ENCODE assay signal across 1 cellular context in the genomic region with DNA sequence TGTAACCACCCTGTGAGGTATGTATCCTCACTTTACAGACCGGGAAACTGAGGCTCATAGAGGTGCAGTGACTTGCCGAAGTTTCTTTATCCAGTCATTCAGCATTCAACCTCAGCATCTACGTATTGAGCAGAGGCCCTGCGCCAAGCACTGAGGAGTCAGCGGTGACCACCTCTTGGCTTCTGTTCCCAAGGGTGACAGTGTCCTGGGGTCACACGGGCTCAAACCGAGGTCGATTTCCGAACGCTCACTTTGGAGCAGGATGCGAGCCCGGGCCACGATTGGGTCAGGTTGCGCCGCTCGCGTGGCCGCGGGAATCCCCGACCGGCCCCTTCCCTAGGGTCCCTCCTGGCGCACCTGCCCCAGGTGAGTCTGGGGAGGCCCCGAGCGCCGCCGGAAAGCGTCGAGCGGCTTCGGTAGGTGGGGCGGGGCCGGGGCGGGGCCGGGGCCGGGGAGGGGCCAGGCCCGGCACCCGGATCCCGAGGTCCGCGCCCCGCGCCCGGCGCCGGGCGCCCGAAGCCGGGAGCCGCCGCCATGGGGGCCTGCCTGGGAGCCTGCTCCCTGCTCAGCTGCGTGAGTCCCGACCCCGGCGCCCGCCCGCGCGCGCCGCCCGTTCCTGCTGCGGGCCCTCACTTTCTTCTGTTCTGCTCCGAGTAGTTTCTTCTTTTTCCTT.
TF ChIP-seq lines count a peak whose summit lies in the region.

A gene (plus strand): TSS at position 482 of the 673 bp plus-strand sequence. CDS start 53 bp downstream, at position 535.

TF ChIP-seq in K562, 482 proteins besides CTCF, POLR2A, EP300 and RAD21 (continued from another document and continues in another):
- TF ChIP-seq, protein P1, sequence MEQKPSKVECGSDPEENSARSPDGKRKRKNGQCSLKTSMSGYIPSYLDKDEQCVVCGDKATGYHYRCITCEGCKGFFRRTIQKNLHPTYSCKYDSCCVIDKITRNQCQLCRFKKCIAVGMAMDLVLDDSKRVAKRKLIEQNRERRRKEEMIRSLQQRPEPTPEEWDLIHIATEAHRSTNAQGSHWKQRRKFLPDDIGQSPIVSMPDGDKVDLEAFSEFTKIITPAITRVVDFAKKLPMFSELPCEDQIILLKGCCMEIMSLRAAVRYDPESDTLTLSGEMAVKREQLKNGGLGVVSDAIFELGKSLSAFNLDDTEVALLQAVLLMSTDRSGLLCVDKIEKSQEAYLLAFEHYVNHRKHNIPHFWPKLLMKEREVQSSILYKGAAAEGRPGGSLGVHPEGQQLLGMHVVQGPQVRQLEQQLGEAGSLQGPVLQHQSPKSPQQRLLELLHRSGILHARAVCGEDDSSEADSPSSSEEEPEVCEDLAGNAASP (IDR thresholded peaks at IDR 0.05) = no peak
- TF ChIP-seq, protein P2, sequence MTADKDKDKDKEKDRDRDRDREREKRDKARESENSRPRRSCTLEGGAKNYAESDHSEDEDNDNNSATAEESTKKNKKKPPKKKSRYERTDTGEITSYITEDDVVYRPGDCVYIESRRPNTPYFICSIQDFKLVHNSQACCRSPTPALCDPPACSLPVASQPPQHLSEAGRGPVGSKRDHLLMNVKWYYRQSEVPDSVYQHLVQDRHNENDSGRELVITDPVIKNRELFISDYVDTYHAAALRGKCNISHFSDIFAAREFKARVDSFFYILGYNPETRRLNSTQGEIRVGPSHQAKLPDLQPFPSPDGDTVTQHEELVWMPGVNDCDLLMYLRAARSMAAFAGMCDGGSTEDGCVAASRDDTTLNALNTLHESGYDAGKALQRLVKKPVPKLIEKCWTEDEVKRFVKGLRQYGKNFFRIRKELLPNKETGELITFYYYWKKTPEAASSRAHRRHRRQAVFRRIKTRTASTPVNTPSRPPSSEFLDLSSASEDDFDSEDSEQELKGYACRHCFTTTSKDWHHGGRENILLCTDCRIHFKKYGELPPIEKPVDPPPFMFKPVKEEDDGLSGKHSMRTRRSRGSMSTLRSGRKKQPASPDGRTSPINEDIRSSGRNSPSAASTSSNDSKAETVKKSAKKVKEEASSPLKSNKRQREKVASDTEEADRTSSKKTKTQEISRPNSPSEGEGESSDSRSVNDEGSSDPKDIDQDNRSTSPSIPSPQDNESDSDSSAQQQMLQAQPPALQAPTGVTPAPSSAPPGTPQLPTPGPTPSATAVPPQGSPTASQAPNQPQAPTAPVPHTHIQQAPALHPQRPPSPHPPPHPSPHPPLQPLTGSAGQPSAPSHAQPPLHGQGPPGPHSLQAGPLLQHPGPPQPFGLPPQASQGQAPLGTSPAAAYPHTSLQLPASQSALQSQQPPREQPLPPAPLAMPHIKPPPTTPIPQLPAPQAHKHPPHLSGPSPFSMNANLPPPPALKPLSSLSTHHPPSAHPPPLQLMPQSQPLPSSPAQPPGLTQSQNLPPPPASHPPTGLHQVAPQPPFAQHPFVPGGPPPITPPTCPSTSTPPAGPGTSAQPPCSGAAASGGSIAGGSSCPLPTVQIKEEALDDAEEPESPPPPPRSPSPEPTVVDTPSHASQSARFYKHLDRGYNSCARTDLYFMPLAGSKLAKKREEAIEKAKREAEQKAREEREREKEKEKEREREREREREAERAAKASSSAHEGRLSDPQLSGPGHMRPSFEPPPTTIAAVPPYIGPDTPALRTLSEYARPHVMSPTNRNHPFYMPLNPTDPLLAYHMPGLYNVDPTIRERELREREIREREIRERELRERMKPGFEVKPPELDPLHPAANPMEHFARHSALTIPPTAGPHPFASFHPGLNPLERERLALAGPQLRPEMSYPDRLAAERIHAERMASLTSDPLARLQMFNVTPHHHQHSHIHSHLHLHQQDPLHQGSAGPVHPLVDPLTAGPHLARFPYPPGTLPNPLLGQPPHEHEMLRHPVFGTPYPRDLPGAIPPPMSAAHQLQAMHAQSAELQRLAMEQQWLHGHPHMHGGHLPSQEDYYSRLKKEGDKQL (CRISPR knock-in tag; IDR thresholded peaks at IDR 0.05; ENCODE audit: borderline replicate concordance) = no peak
- TF ChIP-seq, protein P3, sequence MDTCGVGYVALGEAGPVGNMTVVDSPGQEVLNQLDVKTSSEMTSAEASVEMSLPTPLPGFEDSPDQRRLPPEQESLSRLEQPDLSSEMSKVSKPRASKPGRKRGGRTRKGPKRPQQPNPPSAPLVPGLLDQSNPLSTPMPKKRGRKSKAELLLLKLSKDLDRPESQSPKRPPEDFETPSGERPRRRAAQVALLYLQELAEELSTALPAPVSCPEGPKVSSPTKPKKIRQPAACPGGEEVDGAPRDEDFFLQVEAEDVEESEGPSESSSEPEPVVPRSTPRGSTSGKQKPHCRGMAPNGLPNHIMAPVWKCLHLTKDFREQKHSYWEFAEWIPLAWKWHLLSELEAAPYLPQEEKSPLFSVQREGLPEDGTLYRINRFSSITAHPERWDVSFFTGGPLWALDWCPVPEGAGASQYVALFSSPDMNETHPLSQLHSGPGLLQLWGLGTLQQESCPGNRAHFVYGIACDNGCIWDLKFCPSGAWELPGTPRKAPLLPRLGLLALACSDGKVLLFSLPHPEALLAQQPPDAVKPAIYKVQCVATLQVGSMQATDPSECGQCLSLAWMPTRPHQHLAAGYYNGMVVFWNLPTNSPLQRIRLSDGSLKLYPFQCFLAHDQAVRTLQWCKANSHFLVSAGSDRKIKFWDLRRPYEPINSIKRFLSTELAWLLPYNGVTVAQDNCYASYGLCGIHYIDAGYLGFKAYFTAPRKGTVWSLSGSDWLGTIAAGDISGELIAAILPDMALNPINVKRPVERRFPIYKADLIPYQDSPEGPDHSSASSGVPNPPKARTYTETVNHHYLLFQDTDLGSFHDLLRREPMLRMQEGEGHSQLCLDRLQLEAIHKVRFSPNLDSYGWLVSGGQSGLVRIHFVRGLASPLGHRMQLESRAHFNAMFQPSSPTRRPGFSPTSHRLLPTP (IDR thresholded peaks at IDR 0.05; ENCODE audit: borderline replicate concordance, extremely low read depth, insufficient read length) = no peak
- TF ChIP-seq SP2 (IDR thresholded peaks at IDR 0.05; ENCODE audit: extremely low read depth, low read depth, low read length, poor library complexity, severe bottlenecking) (no peak), GTF2E2 (tag; IDR thresholded peaks at IDR 0.05) (no peak), ZNF408 (CRISPR knock-in tag; IDR thresholded peaks at IDR 0.05; ENCODE audit: low read depth) (no peak), ELF1 (tag; IDR thresholded peaks at IDR 0.05) (no peak), ZNF354B (CRISPR knock-in tag; IDR thresholded peaks at IDR 0.05) (no peak), JUND (IDR thresholded peaks at IDR 0.05; ENCODE audit: borderline replicate concordance, low read depth, low read length) (no peak), JUND (tag; IDR thresholded peaks at IDR 0.05; ENCODE audit: borderline replicate concordance, low read depth, low read length) (no peak), LCOR (CRISPR knock-in tag; IDR thresholded peaks at IDR 0.05) (no peak), ZNF589 (CRISPR knock-in tag; IDR thresholded peaks at IDR 0.05; ENCODE audit: low read depth) (no peak), THRAP3 (IDR thresholded peaks at IDR 0.05; ENCODE audit: borderline replicate concordance) (no peak), KAT8 (IDR thresholded peaks at IDR 0.05; ENCODE audit: low read depth) (no peak), HLTF (IDR thresholded peaks at IDR 0.05) (no peak), TGIF2 (CRISPR knock-in tag; IDR thresholded peaks at IDR 0.05) (0 out of 2 replicates have a peak, but pooled peaks have one; percentile 33), TOE1 (IDR thresholded peaks at IDR 0.05; ENCODE audit: borderline replicate concordance) (no peak), TOE1 (CRISPR knock-in tag; IDR thresholded peaks at IDR 0.05; ENCODE audit: borderline replicate concordance, low read depth) (no peak), MBD2 (IDR thresholded peaks at IDR 0.05; ENCODE audit: borderline replicate concordance, low read depth) (no peak), FUS (optimal IDR thresholded peaks at IDR 0.05; ENCODE audit: low read depth, low read length) (no peak), HDAC2 (IDR thresholded peaks at IDR 0.05) (no peak), ERF (CRISPR knock-in tag; IDR thresholded peaks at IDR 0.05) (no peak), TRIM28 (IDR thresholded peaks at IDR 0.05) (no peak), HIVEP1 (CRISPR knock-in tag; IDR thresholded peaks at IDR 0.05) (no peak), DACH1 (IDR thresholded peaks at IDR 0.05; ENCODE audit: partially characterized antibody) (no peak), TCF7 (IDR thresholded peaks at IDR 0.05; ENCODE audit: borderline replicate concordance) (no peak), SLC30A9 (CRISPR knock-in tag; IDR thresholded peaks at IDR 0.05) (no peak), ZNF507 (tag; conservative IDR thresholded peaks at IDR 0.05) (no peak), ZNF175 (CRISPR knock-in tag; IDR thresholded peaks at IDR 0.05; ENCODE audit: low read depth) (no peak), KDM5B (IDR thresholded peaks at IDR 0.05; ENCODE audit: insufficient replicate concordance, low read depth, low read length) (peak; percentile 51), ZBTB1 (CRISPR knock-in tag; IDR thresholded peaks at IDR 0.05; ENCODE audit: borderline replicate concordance, low read depth) (0 out of 2 replicates have a peak, but pooled peaks have one; percentile 37), ZNF717 (CRISPR knock-in tag; IDR thresholded peaks at IDR 0.05) (no peak), SRF (CRISPR knock-in tag; IDR thresholded peaks at IDR 0.05) (no peak), NONO (IDR thresholded peaks at IDR 0.05; ENCODE audit: low read depth in 2 of 2, low read length in 1 of 2) (peak in 1 of 2 experiments; percentile 48; a peak in 1 of 4 replicates), ETV5 (CRISPR knock-in tag; IDR thresholded peaks at IDR 0.05; ENCODE audit: low read depth) (0 out of 2 replicates have a peak, but pooled peaks have one; percentile 8), PML (IDR thresholded peaks at IDR 0.05; ENCODE audit: low read length) (no peak), ZFP1 (CRISPR knock-in tag; IDR thresholded peaks at IDR 0.05) (no peak)
- TF ChIP-seq, protein P4, sequence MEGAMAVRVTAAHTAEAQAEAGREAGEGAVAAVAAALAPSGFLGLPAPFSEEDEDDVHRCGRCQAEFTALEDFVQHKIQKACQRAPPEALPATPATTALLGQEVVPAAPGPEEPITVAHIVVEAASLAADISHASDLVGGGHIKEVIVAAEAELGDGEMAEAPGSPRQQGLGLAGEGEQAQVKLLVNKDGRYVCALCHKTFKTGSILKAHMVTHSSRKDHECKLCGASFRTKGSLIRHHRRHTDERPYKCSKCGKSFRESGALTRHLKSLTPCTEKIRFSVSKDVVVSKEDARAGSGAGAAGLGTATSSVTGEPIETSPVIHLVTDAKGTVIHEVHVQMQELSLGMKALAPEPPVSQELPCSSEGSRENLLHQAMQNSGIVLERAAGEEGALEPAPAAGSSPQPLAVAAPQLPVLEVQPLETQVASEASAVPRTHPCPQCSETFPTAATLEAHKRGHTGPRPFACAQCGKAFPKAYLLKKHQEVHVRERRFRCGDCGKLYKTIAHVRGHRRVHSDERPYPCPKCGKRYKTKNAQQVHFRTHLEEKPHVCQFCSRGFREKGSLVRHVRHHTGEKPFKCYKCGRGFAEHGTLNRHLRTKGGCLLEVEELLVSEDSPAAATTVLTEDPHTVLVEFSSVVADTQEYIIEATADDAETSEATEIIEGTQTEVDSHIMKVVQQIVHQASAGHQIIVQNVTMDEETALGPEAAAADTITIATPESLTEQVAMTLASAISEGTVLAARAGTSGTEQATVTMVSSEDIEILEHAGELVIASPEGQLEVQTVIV (CRISPR knock-in tag; IDR thresholded peaks at IDR 0.05; ENCODE audit: borderline replicate concordance) = no peak
- TF ChIP-seq, protein P5, sequence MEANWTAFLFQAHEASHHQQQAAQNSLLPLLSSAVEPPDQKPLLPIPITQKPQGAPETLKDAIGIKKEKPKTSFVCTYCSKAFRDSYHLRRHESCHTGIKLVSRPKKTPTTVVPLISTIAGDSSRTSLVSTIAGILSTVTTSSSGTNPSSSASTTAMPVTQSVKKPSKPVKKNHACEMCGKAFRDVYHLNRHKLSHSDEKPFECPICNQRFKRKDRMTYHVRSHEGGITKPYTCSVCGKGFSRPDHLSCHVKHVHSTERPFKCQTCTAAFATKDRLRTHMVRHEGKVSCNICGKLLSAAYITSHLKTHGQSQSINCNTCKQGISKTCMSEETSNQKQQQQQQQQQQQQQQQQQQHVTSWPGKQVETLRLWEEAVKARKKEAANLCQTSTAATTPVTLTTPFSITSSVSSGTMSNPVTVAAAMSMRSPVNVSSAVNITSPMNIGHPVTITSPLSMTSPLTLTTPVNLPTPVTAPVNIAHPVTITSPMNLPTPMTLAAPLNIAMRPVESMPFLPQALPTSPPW (CRISPR knock-in tag; IDR thresholded peaks at IDR 0.05) = peak; percentile 29; the same call in 1 of the 2 replicates
- TF ChIP-seq, protein P6, sequence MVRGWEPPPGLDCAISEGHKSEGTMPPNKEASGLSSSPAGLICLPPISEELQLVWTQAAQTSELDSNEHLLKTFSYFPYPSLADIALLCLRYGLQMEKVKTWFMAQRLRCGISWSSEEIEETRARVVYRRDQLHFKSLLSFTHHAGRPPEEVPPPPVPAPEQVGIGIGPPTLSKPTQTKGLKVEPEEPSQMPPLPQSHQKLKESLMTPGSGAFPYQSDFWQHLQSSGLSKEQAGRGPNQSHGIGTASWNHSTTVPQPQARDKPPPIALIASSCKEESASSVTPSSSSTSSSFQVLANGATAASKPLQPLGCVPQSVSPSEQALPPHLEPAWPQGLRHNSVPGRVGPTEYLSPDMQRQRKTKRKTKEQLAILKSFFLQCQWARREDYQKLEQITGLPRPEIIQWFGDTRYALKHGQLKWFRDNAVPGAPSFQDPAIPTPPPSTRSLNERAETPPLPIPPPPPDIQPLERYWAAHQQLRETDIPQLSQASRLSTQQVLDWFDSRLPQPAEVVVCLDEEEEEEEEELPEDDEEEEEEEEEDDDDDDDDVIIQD (CRISPR knock-in tag; IDR thresholded peaks at IDR 0.05) = no peak
- TF ChIP-seq, protein P7, sequence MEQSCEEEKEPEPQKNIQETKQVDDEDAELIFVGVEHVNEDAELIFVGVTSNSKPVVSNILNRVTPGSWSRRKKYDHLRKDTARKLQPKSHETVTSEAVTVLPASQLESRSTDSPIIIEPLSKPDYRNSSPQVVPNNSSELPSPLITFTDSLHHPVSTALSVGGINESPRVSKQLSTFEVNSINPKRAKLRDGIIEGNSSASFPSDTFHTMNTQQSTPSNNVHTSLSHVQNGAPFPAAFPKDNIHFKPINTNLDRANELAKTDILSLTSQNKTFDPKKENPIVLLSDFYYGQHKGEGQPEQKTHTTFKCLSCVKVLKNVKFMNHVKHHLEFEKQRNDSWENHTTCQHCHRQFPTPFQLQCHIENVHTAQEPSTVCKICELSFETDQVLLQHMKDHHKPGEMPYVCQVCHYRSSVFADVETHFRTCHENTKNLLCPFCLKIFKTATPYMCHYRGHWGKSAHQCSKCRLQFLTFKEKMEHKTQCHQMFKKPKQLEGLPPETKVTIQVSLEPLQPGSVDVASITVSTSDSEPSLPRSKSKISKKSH (CRISPR knock-in tag; IDR thresholded peaks at IDR 0.05) = no peak
- TF ChIP-seq, protein P8, sequence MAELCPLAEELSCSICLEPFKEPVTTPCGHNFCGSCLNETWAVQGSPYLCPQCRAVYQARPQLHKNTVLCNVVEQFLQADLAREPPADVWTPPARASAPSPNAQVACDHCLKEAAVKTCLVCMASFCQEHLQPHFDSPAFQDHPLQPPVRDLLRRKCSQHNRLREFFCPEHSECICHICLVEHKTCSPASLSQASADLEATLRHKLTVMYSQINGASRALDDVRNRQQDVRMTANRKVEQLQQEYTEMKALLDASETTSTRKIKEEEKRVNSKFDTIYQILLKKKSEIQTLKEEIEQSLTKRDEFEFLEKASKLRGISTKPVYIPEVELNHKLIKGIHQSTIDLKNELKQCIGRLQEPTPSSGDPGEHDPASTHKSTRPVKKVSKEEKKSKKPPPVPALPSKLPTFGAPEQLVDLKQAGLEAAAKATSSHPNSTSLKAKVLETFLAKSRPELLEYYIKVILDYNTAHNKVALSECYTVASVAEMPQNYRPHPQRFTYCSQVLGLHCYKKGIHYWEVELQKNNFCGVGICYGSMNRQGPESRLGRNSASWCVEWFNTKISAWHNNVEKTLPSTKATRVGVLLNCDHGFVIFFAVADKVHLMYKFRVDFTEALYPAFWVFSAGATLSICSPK (IDR thresholded peaks at IDR 0.05; ENCODE audit: borderline replicate concordance) = no peak
